1 cellular context compared by ENCODE assay signal in the genomic region with DNA sequence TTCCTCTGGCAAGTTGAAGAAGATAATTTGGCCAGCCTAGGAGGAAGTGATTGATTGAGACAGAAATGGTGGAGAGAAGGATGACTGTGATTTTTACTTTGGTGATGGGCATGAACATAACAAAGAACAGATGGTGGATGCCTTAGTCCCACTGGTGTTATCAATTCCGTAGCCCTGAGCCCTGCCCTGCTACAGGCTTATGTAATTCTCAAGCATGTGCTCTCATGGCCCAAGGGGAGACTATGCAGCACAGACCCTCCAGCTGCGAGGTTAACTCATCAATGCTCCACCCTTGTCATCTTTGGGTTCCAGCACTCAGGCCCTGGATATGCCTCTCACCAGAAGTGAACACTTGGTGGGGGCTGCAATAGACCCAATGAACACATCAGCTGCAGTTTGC.
TF ChIP-seq lines count a peak whose summit lies in the region.

No MANE protein-coding gene starts in this region.

TF ChIP-seq in GM12878, 131 proteins besides CTCF, POLR2A, EP300 and RAD21 (continued from another document):
- TF ChIP-seq, protein P1, sequence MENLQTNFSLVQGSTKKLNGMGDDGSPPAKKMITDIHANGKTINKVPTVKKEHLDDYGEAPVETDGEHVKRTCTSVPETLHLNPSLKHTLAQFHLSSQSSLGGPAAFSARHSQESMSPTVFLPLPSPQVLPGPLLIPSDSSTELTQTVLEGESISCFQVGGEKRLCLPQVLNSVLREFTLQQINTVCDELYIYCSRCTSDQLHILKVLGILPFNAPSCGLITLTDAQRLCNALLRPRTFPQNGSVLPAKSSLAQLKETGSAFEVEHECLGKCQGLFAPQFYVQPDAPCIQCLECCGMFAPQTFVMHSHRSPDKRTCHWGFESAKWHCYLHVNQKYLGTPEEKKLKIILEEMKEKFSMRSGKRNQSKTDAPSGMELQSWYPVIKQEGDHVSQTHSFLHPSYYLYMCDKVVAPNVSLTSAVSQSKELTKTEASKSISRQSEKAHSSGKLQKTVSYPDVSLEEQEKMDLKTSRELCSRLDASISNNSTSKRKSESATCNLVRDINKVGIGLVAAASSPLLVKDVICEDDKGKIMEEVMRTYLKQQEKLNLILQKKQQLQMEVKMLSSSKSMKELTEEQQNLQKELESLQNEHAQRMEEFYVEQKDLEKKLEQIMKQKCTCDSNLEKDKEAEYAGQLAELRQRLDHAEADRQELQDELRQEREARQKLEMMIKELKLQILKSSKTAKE (IDR thresholded peaks at IDR 0.05; ENCODE audit: low read depth, poor library complexity, severe bottlenecking) = no peak
- TF ChIP-seq, protein P2, sequence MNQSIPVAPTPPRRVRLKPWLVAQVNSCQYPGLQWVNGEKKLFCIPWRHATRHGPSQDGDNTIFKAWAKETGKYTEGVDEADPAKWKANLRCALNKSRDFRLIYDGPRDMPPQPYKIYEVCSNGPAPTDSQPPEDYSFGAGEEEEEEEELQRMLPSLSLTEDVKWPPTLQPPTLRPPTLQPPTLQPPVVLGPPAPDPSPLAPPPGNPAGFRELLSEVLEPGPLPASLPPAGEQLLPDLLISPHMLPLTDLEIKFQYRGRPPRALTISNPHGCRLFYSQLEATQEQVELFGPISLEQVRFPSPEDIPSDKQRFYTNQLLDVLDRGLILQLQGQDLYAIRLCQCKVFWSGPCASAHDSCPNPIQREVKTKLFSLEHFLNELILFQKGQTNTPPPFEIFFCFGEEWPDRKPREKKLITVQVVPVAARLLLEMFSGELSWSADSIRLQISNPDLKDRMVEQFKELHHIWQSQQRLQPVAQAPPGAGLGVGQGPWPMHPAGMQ (IDR thresholded peaks at IDR 0.05; ENCODE audit: borderline replicate concordance) = no peak
- TF ChIP-seq SRF (IDR thresholded peaks at IDR 0.05; ENCODE audit: low read depth in 2 of 2, low read length in 2 of 2) (no peak), KLF5 (IDR thresholded peaks at IDR 0.05; ENCODE audit: partially characterized antibody) (no peak), HDAC6 (IDR thresholded peaks at IDR 0.05; ENCODE audit: unreplicated experiment) (no peak), NFYA (IDR thresholded peaks at IDR 0.05; ENCODE audit: borderline replicate concordance, low read depth, low read length) (no peak), BRCA1 (IDR thresholded peaks at IDR 0.05; ENCODE audit: low read depth, low read length) (no peak)
